ENCODE assay signal across 19 cellular contexts in genomic region chr1:212864201-212864600, GRCh38. TPM values are rescaled to one million over a fixed set of nuclear protein-coding genes. Genes with fewer than 3 reads are reported as not detected.
DNase-seq lines count a peak whose midpoint lies in the region; ATAC-seq and TF ChIP-seq lines count a peak whose summit lies in the region.
"Had no signal": no experiment of that assay in that cellular context is flagged by ENCODE, and none has a peak within 500 bp of the region (broad histone marks: within the 10 kb centered on the region; RNA-seq: fewer than 3 reads in every experiment).

No MANE protein-coding gene starts in this region.

- peak overlapping the region; percentile 23 for H3K4me2 ChIP-seq in OCI-LY3 (ENCODE audit: low read length)
- H3K4me2 ChIP-seq: BLaER1 treated with 17β-estradiol and CSF1 and Interleukin-3, amounts not matched to agents 10 nM and 100 nM had no signal

- H3K27ac ChIP-seq in OCI-LY3 (ENCODE audit: low read length) (peak overlapping the region; percentile 15), left lung (no peak overlapping the region)
- H3K27ac ChIP-seq: BLaER1 treated with 17β-estradiol and CSF1 and Interleukin-3, amounts not matched to agents 10 nM and 100 nM had no signal

- no peaks in the 10 kb centered on the region for H3K27me3 Mint-ChIP-seq in activated T-cell treated with anti-CD3 and anti-CD28 coated beads, Interleukin-2, amount 50 U/mL, for 72 hours (ENCODE audit: low read depth)
- no peaks in the 10 kb centered on the region for H3K27me3 Mint-ChIP-seq in activated T-cell treated with anti-CD3 and anti-CD28 coated beads, Interleukin-2, amount 50 U/mL, for 24 hours
- H3K27me3 Mint-ChIP-seq in stimulated activated naive B cell treated with anti-CD40 and anti-IgM and Interleukin-4, amounts not matched to agents 10 μg/mL and 1 μg/mL and 100 μg/mL, for 72 hours: no peaks in the 10 kb centered on the region
- no peaks in the 10 kb centered on the region for H3K27me3 Mint-ChIP-seq in T-helper 17 cell

- no peak for ATAC-seq in activated T-cell treated with anti-CD3 and anti-CD28 coated beads, Interleukin-2, amount 50 U/mL, for 72 hours (replicated peaks in 1 of 2)
- peak; percentile 53 for ATAC-seq in left lung
- ATAC-seq in stimulated activated naive B cell treated with anti-CD40 and anti-IgM and Interleukin-4, amounts not matched to agents 10 μg/mL and 1 μg/mL and 100 μg/mL, for 72 hours (replicated peaks): no peak
- ATAC-seq in HG02938 (IDR thresholded peaks at IDR 0.05; ENCODE audit: unreplicated experiment): no peak
- no peak for ATAC-seq in T-helper 17 cell

- H3K9me3 ChIP-seq in OCI-LY3 (ENCODE audit: insufficient read depth, low read length) (0 out of 2 replicates have a peak, but pooled peaks cover 4% of the 10 kb centered on the region), left lung (no peaks in the 10 kb centered on the region), T-helper 17 cell (ENCODE audit: control insufficient read depth, low read length, poor library complexity, severe bottlenecking) (no peaks in the 10 kb centered on the region)
- H3K9me3 ChIP-seq: HAP-1 had no signal

- peaks cover 83% of the 10 kb centered on the region for H3K79me2 ChIP-seq in OCI-LY3 (ENCODE audit: low read length)

- intact Hi-C loops in left lung (cut with DNase I): no loop called here

- DNase-seq in activated T-cell treated with anti-CD3 and anti-CD28 coated beads, Interleukin-2, amount 50 U/mL, for 72 hours: no peak
- DNase-seq in activated T-cell treated with anti-CD3 and anti-CD28 coated beads, Interleukin-2, amount 50 U/mL, for 24 hours: no peak
- DNase-seq in left lung (no peak), T-helper 17 cell (no peak), NCI-H2029 treated with DMSO at 0.1 percent for 48 hours (lab: John Stamatoyannopoulos, UW) (no peak)
- no peak for DNase-seq in stimulated activated naive B cell treated with anti-CD40 and anti-IgM and Interleukin-4, amounts not matched to agents 10 μg/mL and 1 μg/mL and 100 μg/mL, for 72 hours
- DNase-seq: 8988T, DMS153, KBM-7, NCI-H1105, NCI-H187 treated with DMSO at 0.1 percent for 48 hours, NCI-H510A treated with DMSO at 0.1 percent for 48 hours, SIG-M5 had no signal

- H3K9me3 Mint-ChIP-seq in activated T-cell treated with anti-CD3 and anti-CD28 coated beads, Interleukin-2, amount 50 U/mL, for 72 hours: no peaks in the 10 kb centered on the region
- no peaks in the 10 kb centered on the region for H3K9me3 Mint-ChIP-seq in activated T-cell treated with anti-CD3 and anti-CD28 coated beads, Interleukin-2, amount 50 U/mL, for 24 hours
- H3K9me3 Mint-ChIP-seq in stimulated activated naive B cell treated with anti-CD40 and anti-IgM and Interleukin-4, amounts not matched to agents 10 μg/mL and 1 μg/mL and 100 μg/mL, for 72 hours: no peaks in the 10 kb centered on the region

- peaks cover 13% of the 10 kb centered on the region for H3K4me1 Mint-ChIP-seq in activated T-cell treated with anti-CD3 and anti-CD28 coated beads, Interleukin-2, amount 50 U/mL, for 72 hours (ENCODE audit: low read depth)
- H3K4me1 Mint-ChIP-seq in activated T-cell treated with anti-CD3 and anti-CD28 coated beads, Interleukin-2, amount 50 U/mL, for 24 hours (ENCODE audit: low read depth): peaks cover 10% of the 10 kb centered on the region
- H3K4me1 Mint-ChIP-seq in stimulated activated naive B cell treated with anti-CD40 and anti-IgM and Interleukin-4, amounts not matched to agents 10 μg/mL and 1 μg/mL and 100 μg/mL, for 72 hours: peaks cover 7 to 20% of the 10 kb centered on the region in 2 donors
- H3K4me1 Mint-ChIP-seq in T-helper 17 cell: peaks cover 14% of the 10 kb centered on the region

- peaks cover 27% of the 10 kb centered on the region for H4K20me1 ChIP-seq in OCI-LY3 (ENCODE audit: insufficient read depth, low read length)

- H3K36me3 ChIP-seq in OCI-LY3 (replicated peaks; ENCODE audit: low read depth, low read length) (peaks cover 64% of the 10 kb centered on the region), left lung (peaks cover 0 to 32% of the 10 kb centered on the region in 2 donors)

- peaks cover 37% of the 10 kb centered on the region for H3K4me1 ChIP-seq in OCI-LY3 (ENCODE audit: low read length)
- H3K4me1 ChIP-seq in left lung: peaks cover 11 to 33% of the 10 kb centered on the region in 2 donors

- H3K4me3 ChIP-seq in OCI-LY3 (ENCODE audit: low read length) (no peak overlapping the region), left lung (no peak overlapping the region)
- H3K4me3 ChIP-seq: BLaER1 treated with 17β-estradiol and CSF1 and Interleukin-3, amounts not matched to agents 10 nM and 100 nM; HAP-1 had no signal

- H3K36me3 Mint-ChIP-seq in activated T-cell treated with anti-CD3 and anti-CD28 coated beads, Interleukin-2, amount 50 U/mL, for 72 hours (ENCODE audit: insufficient read depth in 2 of 2): peaks cover 0 to 2% of the 10 kb centered on the region in 2 donors
- peaks cover 41% of the 10 kb centered on the region for H3K36me3 Mint-ChIP-seq in activated T-cell treated with anti-CD3 and anti-CD28 coated beads, Interleukin-2, amount 50 U/mL, for 24 hours (ENCODE audit: low read depth)
- H3K36me3 Mint-ChIP-seq in stimulated activated naive B cell treated with anti-CD40 and anti-IgM and Interleukin-4, amounts not matched to agents 10 μg/mL and 1 μg/mL and 100 μg/mL, for 72 hours: peaks cover 20 to 21% of the 10 kb centered on the region in 2 donors
- H3K36me3 Mint-ChIP-seq in T-helper 17 cell (ENCODE audit: low read depth): no peaks in the 10 kb centered on the region

- H3K9ac ChIP-seq in OCI-LY3 (ENCODE audit: low read length): no peak overlapping the region
- H3K9ac ChIP-seq: BLaER1 treated with 17β-estradiol and CSF1 and Interleukin-3, amounts not matched to agents 10 nM and 100 nM had no signal

- TF ChIP-seq CTCF in OCI-LY3 (IDR thresholded peaks at IDR 0.05; ENCODE audit: low read depth, low read length) (peak; percentile 33; the same call in 1 of the 2 replicates), left lung (IDR thresholded peaks at IDR 0.05) (no peak)

- H3K27ac Mint-ChIP-seq in activated T-cell treated with anti-CD3 and anti-CD28 coated beads, Interleukin-2, amount 50 U/mL, for 72 hours: peak overlapping the region; percentile 13
- no peak overlapping the region for H3K27ac Mint-ChIP-seq in activated T-cell treated with anti-CD3 and anti-CD28 coated beads, Interleukin-2, amount 50 U/mL, for 24 hours
- H3K27ac Mint-ChIP-seq in stimulated activated naive B cell treated with anti-CD40 and anti-IgM and Interleukin-4, amounts not matched to agents 10 μg/mL and 1 μg/mL and 100 μg/mL, for 72 hours: peak overlapping the region; percentile 52
- no peak overlapping the region for H3K27ac Mint-ChIP-seq in T-helper 17 cell

- H2AFZ ChIP-seq in OCI-LY3 (ENCODE audit: low read depth, low read length): no peak overlapping the region

- H3K27me3 ChIP-seq in OCI-LY3 (ENCODE audit: low read depth, low read length) (no peaks in the 10 kb centered on the region), left lung (no peaks in the 10 kb centered on the region)
- H3K27me3 ChIP-seq: BLaER1 treated with 17β-estradiol and CSF1 and Interleukin-3, amounts not matched to agents 10 nM and 100 nM had no signal

- no peak overlapping the region for H3K4me3 Mint-ChIP-seq in activated T-cell treated with anti-CD3 and anti-CD28 coated beads, Interleukin-2, amount 50 U/mL, for 72 hours
- H3K4me3 Mint-ChIP-seq in activated T-cell treated with anti-CD3 and anti-CD28 coated beads, Interleukin-2, amount 50 U/mL, for 24 hours: no peak overlapping the region
- H3K4me3 Mint-ChIP-seq in stimulated activated naive B cell treated with anti-CD40 and anti-IgM and Interleukin-4, amounts not matched to agents 10 μg/mL and 1 μg/mL and 100 μg/mL, for 72 hours: no peak overlapping the region
- H3K4me3 Mint-ChIP-seq in T-helper 17 cell: no peak overlapping the region

RNA-seq across cellular contexts. Expression of gene FLVCR1, which starts 6.1 kb away (rescaled TPM):
- 10 to 100 TPM in 1 of 2 donors, 1 to 10 TPM in 1; 9.5 to 15.7 TPM for total RNA-seq in activated T-cell treated with anti-CD3 and anti-CD28 coated beads, Interleukin-2, amount 50 U/mL, for 72 hours
- total RNA-seq in left lung (10 to 100 TPM in 1 of 2 donors, 1 to 10 TPM in 1; 6.1 to 13.0 TPM), T-helper 17 cell (10 to 100 TPM; 10.7 to 11.2 TPM)

RNA-seq across cellular contexts. Expression of gene SPATA45, which starts 16.8 kb away (rescaled TPM):
- total RNA-seq in activated T-cell treated with anti-CD3 and anti-CD28 coated beads, Interleukin-2, amount 50 U/mL, for 72 hours: not detected
- total RNA-seq in left lung: not detected
- total RNA-seq in T-helper 17 cell: not detected
- total RNA-seq: HT-29, M059J had no signal

Comparison
In these comparisons a context has a peak if more than half of its experiments do, and no peak if none do; other contexts are left out.
1. H3K27ac Mint-ChIP-seq: peak in activated T-cell treated with anti-CD3 and anti-CD28 coated beads, Interleukin-2, amount 50 U/mL, for 72 hours (single experiment) and stimulated activated naive B cell treated with anti-CD40 and anti-IgM and Interleukin-4, amounts not matched to agents 10 μg/mL and 1 μg/mL and 100 μg/mL, for 72 hours (single experiment); none in activated T-cell treated with anti-CD3 and anti-CD28 coated beads, Interleukin-2, amount 50 U/mL, for 24 hours (single experiment) and T-helper 17 cell (single experiment).